Comparison of ENCODE assay signal across 29 cellular contexts in the genomic region with DNA sequence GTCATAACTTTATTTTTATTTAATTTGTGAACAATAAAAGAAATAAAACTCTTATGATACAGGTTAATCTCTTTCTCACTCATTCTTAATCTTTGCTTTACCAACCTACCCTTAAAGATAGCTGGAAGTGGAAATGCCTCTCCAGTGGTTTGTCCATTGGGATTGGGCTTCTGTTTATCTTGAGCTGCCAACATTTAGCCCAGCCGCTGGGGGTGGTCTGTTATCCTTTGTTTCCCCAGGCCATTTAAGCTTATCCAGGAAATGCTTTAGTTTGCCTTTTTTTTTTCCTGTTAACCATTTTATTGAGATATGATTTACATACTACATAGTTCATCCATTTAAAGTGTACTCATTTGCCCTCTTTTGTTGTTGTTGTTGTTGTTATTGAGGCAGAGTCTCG.
"Had no signal": no experiment of that assay in that cellular context is flagged by ENCODE, and none has a peak within 500 bp of the region (broad histone marks: within the 10 kb centered on the region; RNA-seq: fewer than 3 reads in every experiment).

No MANE protein-coding gene starts in this region.

- H3K36me3 ChIP-seq: ovary had no signal

- H3K4me3 Mint-ChIP-seq: activated naive CD4-positive, alpha-beta T cell treated with anti-CD3 and anti-CD28 coated beads, Interleukin-2, amount 10 ng/mL, durations not matched to agents 7 days and 5 days; activated T-helper 1 cell treated with anti-CD3 and anti-CD28 coated beads, Interleukin-12 subunit alpha, Interleukin-12 subunit beta, Interleukin-2, Interleukin-4 antibody, amounts not matched to agents 30 ng/mL and 10 ng/mL and 1 ng/mL, durations not matched to agents 14 hours and 24 hours and 36 hours; natural killer cell treated with Interleukin-12 subunit alpha and Interleukin-12 subunit beta and Interleukin-15 and Interleukin-18, amount 100 ng/mL, for 72 hours; stimulated activated memory B cell treated with anti-CD40 and anti-IgM and Interleukin-4, amounts not matched to agents 10 μg/mL and 1 μg/mL and 100 μg/mL, for 72 hours; T-helper 1 cell treated with Interleukin-12 subunit alpha and Interleukin-12 subunit beta and Interleukin-4 antibody, amounts not matched to agents 30 μg/mL and 1 μg/mL, for 36 hours had no signal

- H3K27ac Mint-ChIP-seq: activated naive CD4-positive, alpha-beta T cell treated with anti-CD3 and anti-CD28 coated beads, Interleukin-2, amount 10 ng/mL, durations not matched to agents 7 days and 5 days; activated T-helper 1 cell treated with anti-CD3 and anti-CD28 coated beads, Interleukin-12 subunit alpha, Interleukin-12 subunit beta, Interleukin-2, Interleukin-4 antibody, amounts not matched to agents 30 ng/mL and 10 ng/mL and 1 ng/mL, durations not matched to agents 14 hours and 24 hours and 36 hours; natural killer cell treated with Interleukin-12 subunit alpha and Interleukin-12 subunit beta and Interleukin-15 and Interleukin-18, amount 100 ng/mL, for 72 hours; stimulated activated memory B cell treated with anti-CD40 and anti-IgM and Interleukin-4, amounts not matched to agents 10 μg/mL and 1 μg/mL and 100 μg/mL, for 72 hours; T-helper 1 cell treated with Interleukin-12 subunit alpha and Interleukin-12 subunit beta and Interleukin-4 antibody, amounts not matched to agents 30 μg/mL and 1 μg/mL, for 36 hours had no signal

- DNase-seq: activated CD4-positive, alpha-beta T cell treated with anti-CD3 and anti-CD28 coated beads for 4 hours; activated CD4-positive, alpha-beta T cell treated with anti-CD3 and anti-CD28 coated beads, Interleukin-2, amount 50 U/mL, for 4 hours; activated effector memory CD4-positive, alpha-beta T cell treated with anti-CD3 and anti-CD28 coated beads, Interleukin-2, amount 50 U/mL, for 16 hours; activated naive CD4-positive, alpha-beta T cell treated with anti-CD3 and anti-CD28 coated beads, Interleukin-2, amount 10 ng/mL, durations not matched to agents 7 days and 5 days; activated T-cell treated with anti-CD3 and anti-CD28 coated beads for 4 hours; amniotic stem cell; caudate nucleus; effector CD8-positive, alpha-beta T cell; erythroblast; gastrocnemius medialis; glutamatergic neuron; left lung; lower lobe of right lung; mesenchymal stem cell; ovary; psoas muscle; sigmoid colon; small intestine; stimulated activated CD4-positive, alpha-beta T cell treated with anti-CD3 and anti-CD28 coated beads, Interleukin-4, amount 100 ng/mL, for 4 hours; stimulated activated CD8-positive, alpha-beta memory T cell treated with anti-CD3 and anti-CD28 coated beads, Interleukin-4, amount 100 ng/mL, for 48 hours; stomach; T-helper 9 cell; thyroid gland had no signal

- H3K27me3 Mint-ChIP-seq: activated naive CD4-positive, alpha-beta T cell treated with anti-CD3 and anti-CD28 coated beads, Interleukin-2, amount 10 ng/mL, durations not matched to agents 7 days and 5 days; natural killer cell treated with Interleukin-12 subunit alpha and Interleukin-12 subunit beta and Interleukin-15 and Interleukin-18, amount 100 ng/mL, for 72 hours; stimulated activated memory B cell treated with anti-CD40 and anti-IgM and Interleukin-4, amounts not matched to agents 10 μg/mL and 1 μg/mL and 100 μg/mL, for 72 hours had no signal

- H3K9me3 Mint-ChIP-seq: activated naive CD4-positive, alpha-beta T cell treated with anti-CD3 and anti-CD28 coated beads, Interleukin-2, amount 10 ng/mL, durations not matched to agents 7 days and 5 days; activated T-helper 1 cell treated with anti-CD3 and anti-CD28 coated beads, Interleukin-12 subunit alpha, Interleukin-12 subunit beta, Interleukin-2, Interleukin-4 antibody, amounts not matched to agents 30 ng/mL and 10 ng/mL and 1 ng/mL, durations not matched to agents 14 hours and 24 hours and 36 hours; natural killer cell treated with Interleukin-12 subunit alpha and Interleukin-12 subunit beta and Interleukin-15 and Interleukin-18, amount 100 ng/mL, for 72 hours; stimulated activated memory B cell treated with anti-CD40 and anti-IgM and Interleukin-4, amounts not matched to agents 10 μg/mL and 1 μg/mL and 100 μg/mL, for 72 hours; T-helper 1 cell treated with Interleukin-12 subunit alpha and Interleukin-12 subunit beta and Interleukin-4 antibody, amounts not matched to agents 30 μg/mL and 1 μg/mL, for 36 hours had no signal

- H3K27ac ChIP-seq: gastrocnemius medialis, left lung, lower lobe of right lung, neutrophil, ovary, psoas muscle, sigmoid colon, stomach, thyroid gland, VCaP had no signal

- H3K9me3 ChIP-seq: gastrocnemius medialis, left lung, lower lobe of right lung, neutrophil, ovary, psoas muscle, sigmoid colon, stomach, thyroid gland had no signal

- H3K4me3 ChIP-seq: gastrocnemius medialis, left lung, lower lobe of right lung, ovary, psoas muscle, sigmoid colon, stomach, thyroid gland had no signal

- ATAC-seq: gastrocnemius medialis; left lung; lower lobe of right lung; natural killer cell treated with Interleukin-12 subunit alpha and Interleukin-12 subunit beta and Interleukin-15 and Interleukin-18, amount 100 ng/mL, for 72 hours; psoas muscle; stimulated activated memory B cell treated with anti-CD40 and anti-IgM and Interleukin-4, amounts not matched to agents 10 μg/mL and 1 μg/mL and 100 μg/mL, for 72 hours had no signal
